In the genomic region with DNA sequence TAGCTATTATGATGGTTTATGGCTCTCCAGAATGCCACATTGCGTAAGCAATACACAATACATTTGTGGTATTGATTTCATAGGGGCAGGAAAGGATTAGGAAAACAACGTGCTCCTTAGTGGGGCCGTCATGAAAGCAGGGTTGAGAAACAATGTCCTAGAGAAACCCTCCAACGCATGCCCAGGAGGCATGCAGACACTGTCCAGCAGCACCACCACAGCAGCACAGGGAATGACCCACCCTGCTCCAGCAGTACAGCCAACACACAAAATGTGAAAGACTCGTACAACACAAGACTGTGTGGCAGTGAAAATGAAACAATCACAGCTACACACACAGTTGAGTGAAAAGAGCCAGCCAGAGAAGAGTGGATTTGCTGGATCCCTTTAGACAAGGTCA, we compare ENCODE assay signal across 33 cellular contexts.
"Had no signal": no experiment of that assay in that cellular context is flagged by ENCODE, and none has a peak within 500 bp of the region (broad histone marks: within the 10 kb centered on the region; RNA-seq: fewer than 3 reads in every experiment).

No MANE protein-coding gene starts in this region.

- H3K27ac Mint-ChIP-seq: activated CD4-positive, alpha-beta T cell treated with anti-CD3 and anti-CD28 coated beads for 36 hours; activated CD4-positive, alpha-beta T cell treated with anti-CD3 and anti-CD28 coated beads, Interleukin-2, amount 10 ng/mL, durations not matched to agents 7 days and 5 days; activated CD8-positive, alpha-beta memory T cell treated with anti-CD3 and anti-CD28 coated beads, Interleukin-2, amount 10 ng/mL, durations not matched to agents 7 days and 5 days; activated naive CD4-positive, alpha-beta T cell treated with anti-CD3 and anti-CD28 coated beads, Interleukin-2, amount 10 ng/mL, durations not matched to agents 7 days and 5 days; activated naive CD8-positive, alpha-beta T cell; activated naive CD8-positive, alpha-beta T cell treated with anti-CD3 and anti-CD28 coated beads, Interleukin-2, amount 50 U/mL, for 24 hours; T-helper 1 cell treated with Interleukin-12 subunit alpha and Interleukin-12 subunit beta and Interleukin-4 antibody, amounts not matched to agents 30 μg/mL and 1 μg/mL, for 36 hours; T-helper 2 cell treated with Interferon-gamma antibody and Interleukin-4, amounts not matched to agents 5 μg/mL and 100 μg/mL, for 36 hours; WTC11 had no signal

- H3K4me3 ChIP-seq: Peyer's patch, SJSA1 had no signal

- H3K27ac ChIP-seq: brain microvascular endothelial cell, Peyer's patch, SJSA1 had no signal

- H3K4me3 Mint-ChIP-seq: activated CD4-positive, alpha-beta T cell treated with anti-CD3 and anti-CD28 coated beads for 36 hours; activated CD4-positive, alpha-beta T cell treated with anti-CD3 and anti-CD28 coated beads, Interleukin-2, amount 10 ng/mL, durations not matched to agents 7 days and 5 days; activated CD8-positive, alpha-beta memory T cell treated with anti-CD3 and anti-CD28 coated beads, Interleukin-2, amount 10 ng/mL, durations not matched to agents 7 days and 5 days; activated naive CD4-positive, alpha-beta T cell treated with anti-CD3 and anti-CD28 coated beads, Interleukin-2, amount 10 ng/mL, durations not matched to agents 7 days and 5 days; activated naive CD8-positive, alpha-beta T cell; activated naive CD8-positive, alpha-beta T cell treated with anti-CD3 and anti-CD28 coated beads, Interleukin-2, amount 50 U/mL, for 24 hours; T-helper 1 cell treated with Interleukin-12 subunit alpha and Interleukin-12 subunit beta and Interleukin-4 antibody, amounts not matched to agents 30 μg/mL and 1 μg/mL, for 36 hours; T-helper 2 cell treated with Interferon-gamma antibody and Interleukin-4, amounts not matched to agents 5 μg/mL and 100 μg/mL, for 36 hours; WTC11 had no signal

- ATAC-seq: activated CD4-positive, alpha-beta T cell treated with anti-CD3 and anti-CD28 coated beads for 36 hours; activated CD4-positive, CD25-positive, alpha-beta regulatory T cell treated with anti-CD3 and anti-CD28 coated beads, Interleukin-2, amount 50 U/mL, for 24 hours; activated CD8-positive, alpha-beta memory T cell treated with anti-CD3 and anti-CD28 coated beads, Interleukin-2, amount 10 ng/mL, durations not matched to agents 7 days and 5 days; activated naive CD8-positive, alpha-beta T cell treated with anti-CD3 and anti-CD28 coated beads, Interleukin-2, amount 50 U/mL, for 24 hours; PC-3; WTC11 had no signal

- H3K27me3 ChIP-seq: brain microvascular endothelial cell, Peyer's patch, SJSA1 had no signal

- DNase-seq: activated CD4-positive, alpha-beta T cell treated with anti-CD3 and anti-CD28 coated beads for 36 hours; activated CD4-positive, alpha-beta T cell treated with anti-CD3 and anti-CD28 coated beads, Interleukin-2, amount 10 ng/mL, durations not matched to agents 7 days and 5 days; activated CD4-positive, alpha-beta T cell treated with anti-CD3 and anti-CD28 coated beads, Interleukin-2, amount 50 U/mL, for 48 hours; activated CD8-positive, alpha-beta memory T cell treated with anti-CD3 and anti-CD28 coated beads for 24 hours; activated CD8-positive, alpha-beta memory T cell treated with anti-CD3 and anti-CD28 coated beads, Interleukin-2, amount 10 ng/mL, durations not matched to agents 7 days and 5 days; activated CD8-positive, alpha-beta memory T cell treated with anti-CD3 and anti-CD28 coated beads, Interleukin-2, amount 50 U/mL, for 48 hours; activated effector memory CD4-positive, alpha-beta T cell treated with Interleukin-2 at 50 U/mL for 16 hours; activated naive CD4-positive, alpha-beta T cell treated with anti-CD3 and anti-CD28 coated beads, Interleukin-2, amount 10 ng/mL, durations not matched to agents 7 days and 5 days; activated naive CD8-positive, alpha-beta T cell treated with anti-CD3 and anti-CD28 coated beads, Interleukin-2, amount 50 U/mL, for 24 hours; activated T-cell treated with anti-CD3 and anti-CD28 coated beads, Interleukin-2, amount 50 U/mL, for 48 hours; amniotic stem cell; aorta; brain microvascular endothelial cell; Karpas-422; KBM-7; NCI-H1105; NCI-H1417 treated with DMSO at 0.1 percent for 48 hours; NCI-H1694; NCI-H1930; NCI-H345; NCI-H524 treated with DMSO at 0.1 percent for 48 hours; NK-92 treated with Interleukin-12 subunit alpha and Interleukin-12 subunit beta, amount 100 ng/mL, for 24 hours; PC-3; Peyer's patch; RPMI8226; SHP77 treated with DMSO at 0.1 percent for 48 hours; SK-N-SH had no signal

- H3K36me3 Mint-ChIP-seq: activated CD8-positive, alpha-beta memory T cell treated with anti-CD3 and anti-CD28 coated beads, Interleukin-2, amount 10 ng/mL, durations not matched to agents 7 days and 5 days; activated naive CD4-positive, alpha-beta T cell treated with anti-CD3 and anti-CD28 coated beads, Interleukin-2, amount 10 ng/mL, durations not matched to agents 7 days and 5 days; activated naive CD8-positive, alpha-beta T cell; WTC11 had no signal

- H3K4me1 ChIP-seq: Peyer's patch, SJSA1 had no signal

- H3K4me1 Mint-ChIP-seq: activated CD4-positive, alpha-beta T cell treated with anti-CD3 and anti-CD28 coated beads for 36 hours; activated CD4-positive, alpha-beta T cell treated with anti-CD3 and anti-CD28 coated beads, Interleukin-2, amount 10 ng/mL, durations not matched to agents 7 days and 5 days; activated CD8-positive, alpha-beta memory T cell treated with anti-CD3 and anti-CD28 coated beads, Interleukin-2, amount 10 ng/mL, durations not matched to agents 7 days and 5 days; activated naive CD4-positive, alpha-beta T cell treated with anti-CD3 and anti-CD28 coated beads, Interleukin-2, amount 10 ng/mL, durations not matched to agents 7 days and 5 days; activated naive CD8-positive, alpha-beta T cell treated with anti-CD3 and anti-CD28 coated beads, Interleukin-2, amount 50 U/mL, for 24 hours; WTC11 had no signal

- H3K9me3 Mint-ChIP-seq: activated CD4-positive, alpha-beta T cell treated with anti-CD3 and anti-CD28 coated beads, Interleukin-2, amount 10 ng/mL, durations not matched to agents 7 days and 5 days; activated naive CD4-positive, alpha-beta T cell treated with anti-CD3 and anti-CD28 coated beads, Interleukin-2, amount 10 ng/mL, durations not matched to agents 7 days and 5 days; activated naive CD8-positive, alpha-beta T cell treated with anti-CD3 and anti-CD28 coated beads, Interleukin-2, amount 50 U/mL, for 24 hours; T-helper 2 cell treated with Interferon-gamma antibody and Interleukin-4, amounts not matched to agents 5 μg/mL and 100 μg/mL, for 36 hours had no signal

- H3K9me3 ChIP-seq: Peyer's patch, SK-N-SH had no signal

- H3K36me3 ChIP-seq: brain microvascular endothelial cell, Peyer's patch, SJSA1 had no signal
